Comparison of ENCODE assay signal across 8 cellular contexts in the genomic region with DNA sequence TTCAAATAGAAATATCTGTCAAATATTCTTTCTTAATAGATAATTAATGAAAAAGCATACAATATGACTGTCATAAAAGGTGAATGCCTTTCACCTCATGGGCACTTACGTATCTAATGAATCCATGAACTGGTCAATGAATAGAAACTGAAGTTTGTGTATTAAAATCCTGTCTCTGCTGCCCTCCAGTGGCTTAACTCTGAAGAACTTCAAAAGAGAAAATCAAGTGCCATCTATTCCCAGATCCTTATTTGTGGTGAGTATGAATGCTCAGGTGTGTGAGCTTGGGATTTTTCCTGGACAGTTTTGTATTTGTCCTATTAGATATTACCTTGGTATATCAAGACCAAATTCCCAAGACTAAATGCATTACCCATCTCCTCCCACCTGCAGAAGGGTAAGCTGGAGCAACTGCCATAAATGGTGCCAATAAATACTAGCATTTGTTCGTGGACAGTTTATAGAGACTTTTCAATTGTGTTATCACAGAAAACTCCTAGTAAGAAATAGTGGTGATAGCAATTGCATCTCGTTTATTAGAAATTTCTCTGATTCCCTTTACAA. TPM values are rescaled to one million over a fixed set of nuclear protein-coding genes. Genes with fewer than 3 reads are reported as not detected.
DNase-seq lines count a peak whose midpoint lies in the region; ATAC-seq, FAIRE-seq and TF ChIP-seq lines count a peak whose summit lies in the region.

No MANE protein-coding gene starts in this region.

- H3K9me2 ChIP-seq in neural cell (ENCODE audit: insufficient read depth, low read length), result no peaks in the 10 kb centered on the region

- H3K36me3 Mint-ChIP-seq in activated CD8-positive, alpha-beta memory T cell treated with anti-CD3 and anti-CD28 coated beads, Interleukin-2, amount 10 ng/mL, durations not matched to agents 7 days and 5 days, result no peaks in the 10 kb centered on the region

- peak; percentile 92 for FAIRE-seq in G401.6 (lab: Jason Lieb, UNC)

- no peak for ATAC-seq in activated CD8-positive, alpha-beta memory T cell treated with anti-CD3 and anti-CD28 coated beads, Interleukin-2, amount 10 ng/mL, durations not matched to agents 7 days and 5 days

- no peaks in the 10 kb centered on the region for H3F3A ChIP-seq in neural cell (ENCODE audit: insufficient read depth, low read length, poor library complexity, severe bottlenecking)

- H3K27me3 ChIP-seq in neural cell (ENCODE audit: insufficient read depth, low read depth, low read length) (no peaks in the 10 kb centered on the region), MG63 (no peaks in the 10 kb centered on the region)

- H4K20me1 ChIP-seq in neural cell (ENCODE audit: insufficient read depth), result no peaks in the 10 kb centered on the region

- no peak overlapping the region for H3K4me3 ChIP-seq in epithelial cell of proximal tubule (ENCODE audit: low read depth, low read length)
- no peak overlapping the region for H3K4me3 ChIP-seq in neural cell (ENCODE audit: low read length)
- H3K4me3 ChIP-seq in MG63, result no peak overlapping the region

- no peak overlapping the region for H2AFZ ChIP-seq in neural cell (ENCODE audit: low read depth, low read length)

- H3K36me3 ChIP-seq in neural cell (ENCODE audit: insufficient read depth, low read length) (no peaks in the 10 kb centered on the region), MG63 (no peaks in the 10 kb centered on the region)

- no peaks in the 10 kb centered on the region for H3K9me3 ChIP-seq in neural cell (ENCODE audit: low read length)
- H3K9me3 ChIP-seq in MG63, result no peaks in the 10 kb centered on the region

- no peaks in the 10 kb centered on the region for H3K79me2 ChIP-seq in neural cell (replicated peaks; ENCODE audit: insufficient read depth, low read length)

- no peak overlapping the region for H3K4me3 Mint-ChIP-seq in activated CD8-positive, alpha-beta memory T cell treated with anti-CD3 and anti-CD28 coated beads, Interleukin-2, amount 10 ng/mL, durations not matched to agents 7 days and 5 days

- H3K27ac Mint-ChIP-seq in activated CD8-positive, alpha-beta memory T cell treated with anti-CD3 and anti-CD28 coated beads, Interleukin-2, amount 10 ng/mL, durations not matched to agents 7 days and 5 days, result no peak overlapping the region

- H3K4me1 Mint-ChIP-seq in activated CD8-positive, alpha-beta memory T cell treated with anti-CD3 and anti-CD28 coated beads, Interleukin-2, amount 10 ng/mL, durations not matched to agents 7 days and 5 days, result peaks cover 3% of the 10 kb centered on the region

- in situ Hi-C loops in ACHN (cut with HindIII; ENCODE audit: low pct_ligation_motif_present, low pct_unique_long_range_greater_than_20kb, low sequenced_read_pairs), result no loop called here

- DNase-seq in ACHN (peak; percentile 57), Kasumi-1 (lab: John Stamatoyannopoulos, UW) (peak; percentile 66 to 79), RPMI7951 (ENCODE audit: low read depth) (peak; percentile 66), epithelial cell of proximal tubule (ENCODE audit: low read depth) (peak; percentile 26), MG63 (no peak)
- DNase-seq in activated CD8-positive, alpha-beta memory T cell treated with anti-CD3 and anti-CD28 coated beads, Interleukin-2, amount 10 ng/mL, durations not matched to agents 7 days and 5 days, result no peak

- H3K9ac ChIP-seq in neural cell (ENCODE audit: low read length), result no peak overlapping the region

- peak; percentile 75 for TF ChIP-seq CTCF in epithelial cell of proximal tubule (conservative IDR thresholded peaks at IDR 0.05; ENCODE audit: low read depth, low read length)
- TF ChIP-seq CTCF in neural cell (IDR thresholded peaks at IDR 0.05; ENCODE audit: poor library complexity, severe bottlenecking), result peak; percentile 82

- CTCF ChIA-PET in activated CD8-positive, alpha-beta memory T cell treated with anti-CD3 and anti-CD28 coated beads, Interleukin-2, amount 10 ng/mL, durations not matched to agents 7 days and 5 days (lab: Charles Lee), result interaction anchor here (1.0 to 1.5 kb wide), 3 partner anchors 62 to 1049 kb away, joined by 3 to 5 read pairs (median 4); no protein-coding TSS in a partner anchor

- H3K27me3 Mint-ChIP-seq in activated CD8-positive, alpha-beta memory T cell treated with anti-CD3 and anti-CD28 coated beads, Interleukin-2, amount 10 ng/mL, durations not matched to agents 7 days and 5 days, result no peaks in the 10 kb centered on the region

- no peaks in the 10 kb centered on the region for H3K9me3 Mint-ChIP-seq in activated CD8-positive, alpha-beta memory T cell treated with anti-CD3 and anti-CD28 coated beads, Interleukin-2, amount 10 ng/mL, durations not matched to agents 7 days and 5 days (ENCODE audit: low read depth)

- H3K4me2 ChIP-seq in neural cell (ENCODE audit: low read length), result no peak overlapping the region

- TF ChIP-seq EP300 in neural cell (conservative IDR thresholded peaks at IDR 0.05; ENCODE audit: poor library complexity, severe bottlenecking), result no peak

- no peak overlapping the region for H3K27ac ChIP-seq in neural cell (ENCODE audit: low read length)

- TF ChIP-seq RAD21 in neural cell (conservative IDR thresholded peaks at IDR 0.05), result peak; percentile 84

TF ChIP-seq in neural cell, 6 proteins besides CTCF, POLR2A, EP300 and RAD21:
- peak; percentile 85 for TF ChIP-seq SMC3 (conservative IDR thresholded peaks at IDR 0.05; ENCODE audit: poor library complexity)
- no peak for TF ChIP-seq POLR2AphosphoS5 (IDR thresholded peaks at IDR 0.05)

RNA-seq across cellular contexts. Expression of a gene that starts 44.0 kb away (rescaled TPM):
- 10.9 and 17.2 TPM in 2 replicates for total RNA-seq in RPMI7951 (2014; rRNA removed; shearing (Covaris generic))
- 0.29 and 0.35 TPM in 2 replicates for total RNA-seq in epithelial cell of proximal tubule
- 0.10 and 0.42 TPM in 2 replicates for polyA plus RNA-seq in neural cell
- 0.73 and 0.81 TPM in 2 replicates for polyA minus RNA-seq in neural cell
- 38.1 and 40.0 TPM in 2 replicates for total RNA-seq in MG63 (2014; rRNA removed; shearing (Covaris generic); ENCODE audit: low replicate concordance)
- not detected for total RNA-seq in activated CD8-positive, alpha-beta memory T cell treated with anti-CD3 and anti-CD28 coated beads, Interleukin-2, amount 10 ng/mL, durations not matched to agents 7 days and 5 days

RNA-seq across cellular contexts. Expression of a gene that starts 45.0 kb away (rescaled TPM):
- total RNA-seq in RPMI7951 (2014; rRNA removed; shearing (Covaris generic)), result 5.5 and 8.2 TPM in 2 replicates
- not detected in 2 replicates for total RNA-seq in epithelial cell of proximal tubule
- polyA plus RNA-seq in neural cell, result not detected in 2 replicates
- polyA minus RNA-seq in neural cell, result not detected in 2 replicates
- total RNA-seq in MG63 (2014; rRNA removed; shearing (Covaris generic); ENCODE audit: low replicate concordance), result 1.9 and 2.2 TPM in 2 replicates
- total RNA-seq in activated CD8-positive, alpha-beta memory T cell treated with anti-CD3 and anti-CD28 coated beads, Interleukin-2, amount 10 ng/mL, durations not matched to agents 7 days and 5 days, result not detected

Comparison
In these comparisons a context has a peak if more than half of its experiments do, and no peak if none do; other contexts are left out.
1. DNase-seq: peak in ACHN (single experiment), Kasumi-1 (2 of 2), RPMI7951 (single experiment) and epithelial cell of proximal tubule (single experiment); none in MG63 (single experiment) and activated CD8-positive, alpha-beta memory T cell treated with anti-CD3 and anti-CD28 coated beads, Interleukin-2, amount 10 ng/mL, durations not matched to agents 7 days and 5 days (single experiment).